In the genomic region with DNA sequence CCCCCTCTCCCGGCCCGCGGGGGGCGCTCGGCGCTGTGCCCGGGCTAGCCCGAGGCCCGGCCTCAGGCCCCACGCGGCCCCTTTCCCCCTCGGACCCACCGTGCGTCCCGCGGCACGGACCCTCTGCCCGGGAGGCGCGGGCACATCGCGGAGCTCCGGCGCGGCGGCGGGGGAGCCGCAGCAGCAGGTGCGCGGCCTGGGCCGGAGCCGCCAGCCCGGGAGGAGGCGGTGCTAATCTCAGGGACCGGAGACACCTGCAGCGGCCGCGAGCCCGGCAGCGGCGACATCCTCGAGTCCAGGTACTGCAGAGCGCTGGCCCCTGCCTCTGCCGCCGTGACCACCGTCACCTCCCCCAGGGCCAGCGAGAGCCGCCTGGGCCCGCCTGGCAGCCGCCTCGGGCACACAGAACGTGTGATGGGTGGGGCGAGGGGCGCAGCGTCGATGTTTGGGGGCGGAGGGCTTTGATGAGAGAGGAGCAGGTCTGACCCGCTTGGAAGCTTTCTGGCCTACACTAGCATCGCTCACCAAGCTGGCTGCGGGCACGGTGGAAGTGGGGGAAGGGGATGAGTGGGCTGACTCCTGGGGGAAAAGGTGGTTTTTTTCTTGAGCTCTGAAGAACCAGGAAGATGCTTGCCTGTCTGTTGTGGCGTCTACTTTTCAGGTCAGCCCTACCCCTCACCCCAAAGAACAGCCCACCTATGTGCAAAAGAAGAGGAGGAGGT, we compare ENCODE assay signal across 8 cellular contexts. TPM values are rescaled to one million over a fixed set of nuclear protein-coding genes. Genes with fewer than 3 reads are reported as not detected.
A peak's percentile ranks its signal among the peaks of the same experiment; 100 is the strongest.
DNase-seq lines count a peak whose midpoint lies in the region; ATAC-seq, FAIRE-seq and TF ChIP-seq lines count a peak whose summit lies in the region.

No MANE protein-coding gene starts in this region.

- ATAC-seq in GM18517 (IDR thresholded peaks at IDR 0.05; ENCODE audit: unreplicated experiment) (peak; percentile 50), HG03025 (IDR thresholded peaks at IDR 0.05; ENCODE audit: low FRiP score, unreplicated experiment) (peak; percentile 58), Panc1 (peak; percentile 68)

- no peaks in the 10 kb centered on the region for H3K4me1 ChIP-seq in Panc1 (ENCODE audit: control insufficient read depth, insufficient read depth, low read length)
- H3K4me1 ChIP-seq in kidney (ENCODE audit: control insufficient read depth in 1 of 2, insufficient read depth in 1 of 2, low read depth in 1 of 2, low read length in 2 of 2), result peaks cover 16 to 20% of the 10 kb centered on the region in 2 donors

- intact Hi-C loops in Panc1 (cut with micrococcal nuclease; ENCODE audit: unreplicated experiment), result no loop called here
- intact Hi-C loops in kidney (cut with DNase I), result no loop called here

- H3K27ac Mint-ChIP-seq in brain, result peak overlapping the region; percentile 70 to 97 (median 86)

- H3K27ac ChIP-seq in Panc1 (ENCODE audit: low read length) (no peak overlapping the region), kidney (ENCODE audit: low read depth in 2 of 2, low read length in 2 of 2) (peak overlapping the region; percentile 85 to 87)

- H3K9me3 Mint-ChIP-seq in brain, result no peaks in the 10 kb centered on the region

- peaks cover 5% of the 10 kb centered on the region for H3K27me3 Mint-ChIP-seq in brain

- CTCF ChIA-PET in Panc1 (lab: Charles Lee), result no interaction called here

- peak; percentile 20; the same call in 1 of the 2 replicates for TF ChIP-seq CTCF in Panc1 (IDR thresholded peaks at IDR 0.05)
- TF ChIP-seq CTCF in brain (conservative IDR thresholded peaks at IDR 0.05), result no peak
- no peak for TF ChIP-seq CTCF in kidney (IDR thresholded peaks at IDR 0.05; ENCODE audit: borderline replicate concordance, extremely low read depth, insufficient read depth)

- BruUV-seq in Panc1 (replicated peaks; lab: Mats Ljungman, UMichigan), result no TSS peak

- no peaks in the 10 kb centered on the region for H3K9me3 ChIP-seq in Panc1 (ENCODE audit: control insufficient read depth, insufficient read depth, low read depth, low read length)
- no peaks in the 10 kb centered on the region for H3K9me3 ChIP-seq in kidney (ENCODE audit: control insufficient read depth in 1 of 2, low read length in 2 of 2)

- H3K4me3 ChIP-seq in Panc1 (ENCODE audit: low read depth in 2 of 2, low read length in 2 of 2) (peak overlapping the region; percentile 46 to 58), kidney (ENCODE audit: low read length in 2 of 2) (peak overlapping the region; percentile 64 to 81)

- no peak for FAIRE-seq in kidney (lab: Jason Lieb, UNC)

- peak overlapping the region; percentile 86 to 95 (median 93) for H3K4me3 Mint-ChIP-seq in brain

- peaks cover 60% of the 10 kb centered on the region for H3K4me1 Mint-ChIP-seq in brain

- peaks cover 25% of the 10 kb centered on the region for H3K36me3 Mint-ChIP-seq in brain

- no peaks in the 10 kb centered on the region; the same call in 1 of the 2 replicates for H3K36me3 ChIP-seq in Panc1 (ENCODE audit: control insufficient read depth, insufficient read depth, low read length)
- no peaks in the 10 kb centered on the region for H3K36me3 ChIP-seq in kidney (ENCODE audit: control insufficient read depth in 1 of 2, insufficient read depth in 2 of 2, low read length in 2 of 2)

- in situ Hi-C loops in ACHN (cut with HindIII; ENCODE audit: low pct_ligation_motif_present, low pct_unique_long_range_greater_than_20kb, low sequenced_read_pairs) (no loop called here), Panc1 (cut with HindIII; ENCODE audit: low pct_unique_long_range_greater_than_20kb, low sequenced_read_pairs) (no loop called here)

- POLR2A ChIA-PET in Panc1 (lab: Charles Lee), result no interaction called here

- peaks cover 18% of the 10 kb centered on the region for H3K27me3 ChIP-seq in Panc1 (ENCODE audit: control insufficient read depth, insufficient read depth, low read length)

- peak overlapping the region; percentile 38 to 82 for H3K9ac ChIP-seq in kidney (ENCODE audit: low read length in 2 of 2)

- peak; percentile 13 for DNase-seq in ACHN
- no peak for DNase-seq in Panc1 (ENCODE audit: low read depth, low spot score)
- peak; percentile 87 for DNase-seq in kidney
- DNase-seq in stimulated activated CD8-positive, alpha-beta memory T cell treated with anti-CD3 and anti-CD28 coated beads, Interleukin-4, amount 100 ng/mL, for 48 hours, result peak; percentile 71
- no peak for DNase-seq in NCI-H446 treated with DMSO at 0.1 percent for 48 hours (lab: John Stamatoyannopoulos, UW)

RNA-seq across cellular contexts. Expression of gene CYFIP2, which starts 0.5 kb away (rescaled TPM):
- 0.80 TPM for total RNA-seq in Panc1 (2021; ENCODE audit: unreplicated experiment)
- polyA plus RNA-seq in Panc1 (2012; ENCODE audit: insufficient read length), result 0.65 TPM
- 168 TPM for polyA plus RNA-seq in brain (ENCODE audit: insufficient read depth, low read depth, low replicate concordance)
- total RNA-seq in kidney, result 128 TPM
- polyA plus RNA-seq in kidney (ENCODE audit: insufficient read depth, low read depth, low replicate concordance), result 217 TPM

Comparison
In these comparisons a context has a peak if more than half of its experiments do, and no peak if none do; other contexts are left out.
1. DNase-seq: peak in ACHN (single experiment), kidney (single experiment) and stimulated activated CD8-positive, alpha-beta memory T cell treated with anti-CD3 and anti-CD28 coated beads, Interleukin-4, amount 100 ng/mL, for 48 hours (single experiment); none in Panc1 (single experiment) and NCI-H446 treated with DMSO at 0.1 percent for 48 hours (single experiment).
2. RNA of gene CYFIP2, which starts 0.5 kb away (total RNA-seq): 128 TPM in kidney (single experiment); 0.80 TPM in Panc1 (single experiment); every median in the first group is over 10 times any median in the second.
3. Peak in every context shown above with its lines, with median percentiles within 50 percentile points of each other: ATAC-seq.